Comparison of ENCODE assay signal across 3 cellular contexts in genomic region chr6:34352305-34352937, GRCh38.
TF ChIP-seq lines count a peak whose summit lies in the region.

No MANE protein-coding gene starts in this region.

TF ChIP-seq in HEK293, 187 proteins besides CTCF, POLR2A, EP300 and RAD21:
- 0 out of 2 replicates have a peak, but pooled peaks have one; percentile 24 for TF ChIP-seq ZEB2 (tag by site-specific recombination; IDR thresholded peaks at IDR 0.05)
- TF ChIP-seq SCRT2 (tag by site-specific recombination; IDR thresholded peaks at IDR 0.05): no peak

TF ChIP-seq in K562, 482 proteins besides CTCF, POLR2A, EP300 and RAD21:
- TF ChIP-seq CEBPG (CRISPR knock-in tag; IDR thresholded peaks at IDR 0.05): no peak
- peak in 1 of 2 experiments; percentile 51; a peak in 2 of 4 replicates for TF ChIP-seq CEBPG (tag; conservative IDR thresholded peaks at IDR 0.05 in 1 of 2, IDR thresholded peaks at IDR 0.05 in 1 of 2)
- no peak for TF ChIP-seq SMARCA4 (IDR thresholded peaks at IDR 0.05)
- TF ChIP-seq SP1 (CRISPR knock-in tag; IDR thresholded peaks at IDR 0.05): 0 out of 2 replicates have a peak, but pooled peaks have one; percentile 18

TF ChIP-seq in HepG2, 621 proteins besides CTCF, POLR2A, EP300 and RAD21:
- no peak for TF ChIP-seq ATF1 (CRISPR knock-in tag; IDR thresholded peaks at IDR 0.05)
- no peak for TF ChIP-seq ZNF446 (CRISPR knock-in tag; IDR thresholded peaks at IDR 0.05)
- TF ChIP-seq NCOR1 (IDR thresholded peaks at IDR 0.05; ENCODE audit: borderline replicate concordance, low read length): no peak
- TF ChIP-seq ZNF850 (CRISPR knock-in tag; conservative IDR thresholded peaks at IDR 0.05): no peak
- TF ChIP-seq ZNF503 (CRISPR knock-in tag; IDR thresholded peaks at IDR 0.05): no peak
- TF ChIP-seq ZNF792 (CRISPR knock-in tag; IDR thresholded peaks at IDR 0.05): no peak
- TF ChIP-seq SALL2 (CRISPR knock-in tag; IDR thresholded peaks at IDR 0.05): no peak
- TF ChIP-seq E2F5 (CRISPR knock-in tag; conservative IDR thresholded peaks at IDR 0.05): no peak
- no peak for TF ChIP-seq SPEN (CRISPR knock-in tag; IDR thresholded peaks at IDR 0.05; ENCODE audit: low read depth)
- TF ChIP-seq, protein P1, sequence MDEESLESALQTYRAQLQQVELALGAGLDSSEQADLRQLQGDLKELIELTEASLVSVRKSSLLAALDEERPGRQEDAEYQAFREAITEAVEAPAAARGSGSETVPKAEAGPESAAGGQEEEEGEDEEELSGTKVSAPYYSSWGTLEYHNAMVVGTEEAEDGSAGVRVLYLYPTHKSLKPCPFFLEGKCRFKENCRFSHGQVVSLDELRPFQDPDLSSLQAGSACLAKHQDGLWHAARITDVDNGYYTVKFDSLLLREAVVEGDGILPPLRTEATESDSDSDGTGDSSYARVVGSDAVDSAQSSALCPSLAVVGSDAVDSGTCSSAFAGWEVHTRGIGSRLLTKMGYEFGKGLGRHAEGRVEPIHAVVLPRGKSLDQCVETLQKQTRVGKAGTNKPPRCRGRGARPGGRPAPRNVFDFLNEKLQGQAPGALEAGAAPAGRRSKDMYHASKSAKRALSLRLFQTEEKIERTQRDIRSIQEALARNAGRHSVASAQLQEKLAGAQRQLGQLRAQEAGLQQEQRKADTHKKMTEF (CRISPR knock-in tag; IDR thresholded peaks at IDR 0.05): no peak
- peak; percentile 42 for TF ChIP-seq RBM22 (optimal IDR thresholded peaks at IDR 0.05; ENCODE audit: low read length)
- no peak for TF ChIP-seq GTF2F1 (IDR thresholded peaks at IDR 0.05; ENCODE audit: low read length)
- TF ChIP-seq, protein P2, sequence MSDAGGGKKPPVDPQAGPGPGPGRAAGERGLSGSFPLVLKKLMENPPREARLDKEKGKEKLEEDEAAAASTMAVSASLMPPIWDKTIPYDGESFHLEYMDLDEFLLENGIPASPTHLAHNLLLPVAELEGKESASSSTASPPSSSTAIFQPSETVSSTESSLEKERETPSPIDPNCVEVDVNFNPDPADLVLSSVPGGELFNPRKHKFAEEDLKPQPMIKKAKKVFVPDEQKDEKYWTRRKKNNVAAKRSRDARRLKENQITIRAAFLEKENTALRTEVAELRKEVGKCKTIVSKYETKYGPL (CRISPR knock-in tag; IDR thresholded peaks at IDR 0.05): peak; percentile 82
- TF ChIP-seq CEBPG (CRISPR knock-in tag; IDR thresholded peaks at IDR 0.05): peak; percentile 65
- TF ChIP-seq ZNF878 (CRISPR knock-in tag; IDR thresholded peaks at IDR 0.05): no peak
- no peak for TF ChIP-seq ZNF460 (CRISPR knock-in tag; IDR thresholded peaks at IDR 0.05; ENCODE audit: borderline replicate concordance)
- TF ChIP-seq SRY (CRISPR knock-in tag; IDR thresholded peaks at IDR 0.05): no peak
